8 cellular contexts compared by ENCODE assay signal in genomic region chr1:211515090-211516023, GRCh38. TPM values are rescaled to one million over a fixed set of nuclear protein-coding genes. Genes with fewer than 3 reads are reported as not detected.
DNase-seq lines count a peak whose midpoint lies in the region; ATAC-seq, FAIRE-seq and TF ChIP-seq lines count a peak whose summit lies in the region.

No MANE protein-coding gene starts in this region.

- DNase-seq in CD4-positive, CD25-positive, alpha-beta regulatory T cell, result peak; percentile 50 to 84 (median 76)
- DNase-seq in NOMO-1 (lab: John Stamatoyannopoulos, UW; ENCODE audit: unreplicated experiment in 2 of 2), result peak; percentile 85 to 91
- DNase-seq in activated CD8-positive, alpha-beta memory T cell treated with anti-CD3 and anti-CD28 coated beads, Interleukin-2, amount 10 ng/mL, durations not matched to agents 7 days and 5 days, result peak; percentile 84
- peak; percentile 72 for DNase-seq in endothelial cell of umbilical vein (ENCODE audit: low read depth, low spot score)
- peak; percentile 77 for DNase-seq in stimulated activated CD8-positive, alpha-beta memory T cell treated with anti-CD3 and anti-CD28 coated beads, Interleukin-4, amount 100 ng/mL, for 24 hours (ENCODE audit: low read depth)

- POLR2A ChIA-PET in endothelial cell of umbilical vein (lab: Charles Lee), result no interaction called here

- H3K4me1 ChIP-seq in CD4-positive, CD25-positive, alpha-beta regulatory T cell (ENCODE audit: control insufficient read depth, insufficient read depth, low read length, poor library complexity, severe bottlenecking), result peaks cover 17% of the 10 kb centered on the region
- H3K4me1 ChIP-seq in endothelial cell of umbilical vein (ENCODE audit: control insufficient read depth, extremely low read depth, insufficient read depth, low read length) (peaks cover 10% of the 10 kb centered on the region), mucosa of rectum (ENCODE audit: control insufficient read depth in 2 of 2, insufficient read depth in 2 of 2, low read length in 2 of 2) (peaks cover 20 to 31% of the 10 kb centered on the region in 2 donors)

- no peaks in the 10 kb centered on the region for H3K79me2 ChIP-seq in endothelial cell of umbilical vein (ENCODE audit: control insufficient read depth, insufficient read depth, low read length)

- H3K4me3 ChIP-seq in CD4-positive, CD25-positive, alpha-beta regulatory T cell (ENCODE audit: low read depth, low read length), result peak overlapping the region; percentile 58
- H3K4me3 ChIP-seq in endothelial cell of umbilical vein (replicated peaks in 1 of 3; ENCODE audit: insufficient read depth in 1 of 3, low read depth in 1 of 3, low read length in 3 of 3) (peak overlapping the region in 1 of 3 experiments; percentile 26), mucosa of rectum (ENCODE audit: low read length in 2 of 2) (peak overlapping the region; percentile 59 to 72)

- peaks cover 0 to 2% (median 0%) of the 10 kb centered on the region in 7 donors for H3K9me3 Mint-ChIP-seq in CD4-positive, CD25-positive, alpha-beta regulatory T cell
- no peaks in the 10 kb centered on the region for H3K9me3 Mint-ChIP-seq in activated CD8-positive, alpha-beta memory T cell treated with anti-CD3 and anti-CD28 coated beads, Interleukin-2, amount 10 ng/mL, durations not matched to agents 7 days and 5 days (ENCODE audit: low read depth)

- H3K4me3 Mint-ChIP-seq in CD4-positive, CD25-positive, alpha-beta regulatory T cell, result peak overlapping the region in 3 of 4 donors; percentile 76 to 85 (median 81)
- H3K4me3 Mint-ChIP-seq in activated CD8-positive, alpha-beta memory T cell treated with anti-CD3 and anti-CD28 coated beads, Interleukin-2, amount 10 ng/mL, durations not matched to agents 7 days and 5 days, result peak overlapping the region; percentile 53

- H3K36me3 ChIP-seq in CD4-positive, CD25-positive, alpha-beta regulatory T cell (ENCODE audit: control insufficient read depth, insufficient read depth, low read length), result no peaks in the 10 kb centered on the region
- no peaks in the 10 kb centered on the region for H3K36me3 ChIP-seq in endothelial cell of umbilical vein (ENCODE audit: control insufficient read depth in 2 of 2, extremely low read depth in 1 of 2, insufficient read depth in 2 of 2, low read length in 2 of 2)
- H3K36me3 ChIP-seq in mucosa of rectum (ENCODE audit: control insufficient read depth in 2 of 2, insufficient read depth in 2 of 2, low read length in 2 of 2), result no peaks in the 10 kb centered on the region

- intact Hi-C loops in endothelial cell of umbilical vein (cut with micrococcal nuclease), result loop anchor here (1.0 to 2.0 kb wide), 5 partner anchors 36 to 520 kb away; partner anchors contain the start of genes DTL, INTS7 and KCNH1

- H3K4me1 Mint-ChIP-seq in CD4-positive, CD25-positive, alpha-beta regulatory T cell, result peaks cover 0 to 19% (median 12%) of the 10 kb centered on the region in 4 donors
- H3K4me1 Mint-ChIP-seq in activated CD8-positive, alpha-beta memory T cell treated with anti-CD3 and anti-CD28 coated beads, Interleukin-2, amount 10 ng/mL, durations not matched to agents 7 days and 5 days, result peaks cover 33% of the 10 kb centered on the region

- H3K36me3 Mint-ChIP-seq in CD4-positive, CD25-positive, alpha-beta regulatory T cell, result no peaks in the 10 kb centered on the region
- H3K36me3 Mint-ChIP-seq in activated CD8-positive, alpha-beta memory T cell treated with anti-CD3 and anti-CD28 coated beads, Interleukin-2, amount 10 ng/mL, durations not matched to agents 7 days and 5 days, result no peaks in the 10 kb centered on the region

- peak; percentile 73 for FAIRE-seq in endothelial cell of umbilical vein (lab: Jason Lieb, UNC)

- H3K4me2 ChIP-seq in endothelial cell of umbilical vein (ENCODE audit: insufficient read depth, low read length), result peak overlapping the region; percentile 57

- BruUV-seq in endothelial cell of umbilical vein (replicated peaks; lab: Mats Ljungman, UMichigan), result no TSS peak

- dilution Hi-C loops in endothelial cell of umbilical vein (cut with MboI; ENCODE audit: extremely low pct_ligation_motif_present, low sequenced_read_pairs), result no loop called here

- no peaks in the 10 kb centered on the region for H4K20me1 ChIP-seq in endothelial cell of umbilical vein (replicated peaks; ENCODE audit: control insufficient read depth, extremely low read depth, insufficient read depth, low read length)

- peak overlapping the region; percentile 83 for H2AFZ ChIP-seq in endothelial cell of umbilical vein (ENCODE audit: low read depth, low read length)

- no peaks in the 10 kb centered on the region for H3K27me3 ChIP-seq in CD4-positive, CD25-positive, alpha-beta regulatory T cell (ENCODE audit: control insufficient read depth, insufficient read depth, low read length)
- no peaks in the 10 kb centered on the region for H3K27me3 ChIP-seq in endothelial cell of umbilical vein (ENCODE audit: control insufficient read depth in 2 of 2, insufficient read depth in 2 of 2, low read length in 2 of 2)
- H3K27me3 ChIP-seq in mucosa of rectum (ENCODE audit: control insufficient read depth in 2 of 2, insufficient read depth in 2 of 2, low read length in 2 of 2), result no peaks in the 10 kb centered on the region

- H3K27me3 Mint-ChIP-seq in CD4-positive, CD25-positive, alpha-beta regulatory T cell, result peaks cover 21% of the 10 kb centered on the region
- H3K27me3 Mint-ChIP-seq in activated CD8-positive, alpha-beta memory T cell treated with anti-CD3 and anti-CD28 coated beads, Interleukin-2, amount 10 ng/mL, durations not matched to agents 7 days and 5 days, result peaks cover 6% of the 10 kb centered on the region

- peak; percentile 67 to 90 for TF ChIP-seq CTCF in endothelial cell of umbilical vein (IDR thresholded peaks at IDR 0.05; ENCODE audit: extremely low read depth in 1 of 2, insufficient read depth in 1 of 2, low read depth in 1 of 2, low read length in 2 of 2)

- no peak overlapping the region for H3K27ac Mint-ChIP-seq in CD4-positive, CD25-positive, alpha-beta regulatory T cell
- peak overlapping the region; percentile 10 for H3K27ac Mint-ChIP-seq in activated CD8-positive, alpha-beta memory T cell treated with anti-CD3 and anti-CD28 coated beads, Interleukin-2, amount 10 ng/mL, durations not matched to agents 7 days and 5 days

- peak; percentile 78 to 83 for ATAC-seq in CD4-positive, CD25-positive, alpha-beta regulatory T cell (ENCODE audit: low read depth in 2 of 2)
- ATAC-seq in GM19397 (IDR thresholded peaks at IDR 0.05; ENCODE audit: unreplicated experiment), result peak; percentile 65
- ATAC-seq in HG03521 (IDR thresholded peaks at IDR 0.05; ENCODE audit: unreplicated experiment), result peak; percentile 53
- peak; percentile 86 for ATAC-seq in activated CD8-positive, alpha-beta memory T cell treated with anti-CD3 and anti-CD28 coated beads, Interleukin-2, amount 10 ng/mL, durations not matched to agents 7 days and 5 days

- CTCF ChIA-PET in activated CD8-positive, alpha-beta memory T cell treated with anti-CD3 and anti-CD28 coated beads, Interleukin-2, amount 10 ng/mL, durations not matched to agents 7 days and 5 days (lab: Charles Lee), result interaction anchor here (0.6 to 7.2 kb wide), 39 partner anchors 9 to 381 kb away, joined by 3 to 85 read pairs (median 5); partner anchors contain the start of genes KCNH1, SLC30A1 and TRAF5
- CTCF ChIA-PET in endothelial cell of umbilical vein (lab: Charles Lee), result interaction anchor here (0.6 to 6.7 kb wide), 44 partner anchors 9 to 1107 kb away, joined by 3 to 97 read pairs (median 4); partner anchors contain the start of genes KCNH1, SLC30A1 and TRAF5

- H3K9me1 ChIP-seq in endothelial cell of umbilical vein (replicated peaks; ENCODE audit: control insufficient read depth, extremely low read depth, insufficient read depth, low read length), result no peaks in the 10 kb centered on the region

- H3K27ac ChIP-seq in CD4-positive, CD25-positive, alpha-beta regulatory T cell (ENCODE audit: insufficient read depth, low read length, poor library complexity, severe bottlenecking), result no peak overlapping the region
- H3K27ac ChIP-seq in endothelial cell of umbilical vein (ENCODE audit: insufficient read depth, low read depth, low read length) (peak overlapping the region; percentile 33), mucosa of rectum (ENCODE audit: low read depth in 2 of 2, low read length in 2 of 2) (peak overlapping the region; percentile 95 to 97)

- H3K9me3 ChIP-seq in CD4-positive, CD25-positive, alpha-beta regulatory T cell (ENCODE audit: control insufficient read depth in 2 of 2, low read length in 2 of 2), result no peaks in the 10 kb centered on the region
- H3K9me3 ChIP-seq in endothelial cell of umbilical vein (replicated peaks; ENCODE audit: control insufficient read depth, insufficient read depth, low read length), result no peaks in the 10 kb centered on the region
- H3K9me3 ChIP-seq in mucosa of rectum (ENCODE audit: control insufficient read depth in 2 of 2, low read length in 2 of 2), result no peaks in the 10 kb centered on the region

- no peak for TF ChIP-seq POLR2A in endothelial cell of umbilical vein (IDR thresholded peaks at IDR 0.05; ENCODE audit: low read depth, low read length)

- peak overlapping the region; percentile 35 for H3K9ac ChIP-seq in endothelial cell of umbilical vein (replicated peaks; ENCODE audit: extremely low read depth, insufficient read depth, low read length)
- peak overlapping the region; percentile 75 to 77 for H3K9ac ChIP-seq in mucosa of rectum (ENCODE audit: low read depth in 1 of 2, low read length in 2 of 2)

TF ChIP-seq in endothelial cell of umbilical vein, 7 proteins besides CTCF, POLR2A, EP300 and RAD21:
- TF ChIP-seq FOS (IDR thresholded peaks at IDR 0.05; ENCODE audit: borderline replicate concordance, insufficient read depth, low read length), result peak; percentile 63
- no peak for TF ChIP-seq POLR2AphosphoS5 (IDR thresholded peaks at IDR 0.05; ENCODE audit: insufficient read depth, low read depth, low read length)

RNA-seq across cellular contexts. Expression of gene RD3, which starts 23.4 kb away (rescaled TPM):
- not detected for total RNA-seq in CD4-positive, CD25-positive, alpha-beta regulatory T cell
- polyA plus RNA-seq in CD4-positive, CD25-positive, alpha-beta regulatory T cell, result not detected
- total RNA-seq in activated CD8-positive, alpha-beta memory T cell treated with anti-CD3 and anti-CD28 coated beads, Interleukin-2, amount 10 ng/mL, durations not matched to agents 7 days and 5 days, result not detected
- total RNA-seq in endothelial cell of umbilical vein, result not detected in 2 replicates
- not detected in 2 replicates for polyA plus RNA-seq in endothelial cell of umbilical vein
- polyA plus RNA-seq in endothelial cell of umbilical vein (2011; cell fraction: cytosol; rRNA removed), result not detected in 2 replicates
- not detected in 2 replicates for polyA plus RNA-seq in endothelial cell of umbilical vein (2011; cell fraction: nucleus; rRNA removed)
- polyA plus RNA-seq in endothelial cell of umbilical vein (2012), result not detected in 2 replicates
- not detected in 2 replicates for polyA minus RNA-seq in endothelial cell of umbilical vein
- not detected for polyA minus RNA-seq in endothelial cell of umbilical vein (2011; cell fraction: cytosol; rRNA and poly(A)+ RNA removed)
- polyA minus RNA-seq in endothelial cell of umbilical vein (2011; cell fraction: nucleus; rRNA and poly(A)+ RNA removed), result not detected in 2 replicates
